ENCODE assay signal across 10 cellular contexts in genomic region chr17:28572294-28573099, GRCh38. TPM values are rescaled to one million over a fixed set of nuclear protein-coding genes. Genes with fewer than 3 reads are reported as not detected.
DNase-seq lines count a peak whose midpoint lies in the region; ATAC-seq and TF ChIP-seq lines count a peak whose summit lies in the region.
"Had no signal": no experiment of that assay in that cellular context is flagged by ENCODE, and none has a peak within 500 bp of the region (broad histone marks: within the 10 kb centered on the region; RNA-seq: fewer than 3 reads in every experiment).

No MANE protein-coding gene starts in this region.

- H2BK15ac ChIP-seq in mesendoderm (replicated peaks; ENCODE audit: low read depth) = no peak overlapping the region

- H3K27ac ChIP-seq in ascending aorta = peak overlapping the region; percentile 75 to 85
- no peak overlapping the region for H3K27ac ChIP-seq in mesendoderm (ENCODE audit: low read depth, low read length)

- no peak overlapping the region for H2BK120ac ChIP-seq in mesendoderm (ENCODE audit: low read depth, low read length)

- H3K4me3 ChIP-seq in ascending aorta (peak overlapping the region in 1 of 2 donors; percentile 95), mucosa of stomach (ENCODE audit: low read length) (peak overlapping the region; percentile 43), mesendoderm (ENCODE audit: low read length) (no peak overlapping the region)

- no peak overlapping the region for H4K5ac ChIP-seq in mesendoderm (ENCODE audit: low read length)

- H2AK5ac ChIP-seq in mesendoderm (ENCODE audit: low read length) = no peak overlapping the region

- H3K4me3 Mint-ChIP-seq in stimulated activated naive CD8-positive, alpha-beta T cell treated with anti-CD3 and anti-CD28 coated beads, Interleukin-15, Interleukin-2, amounts not matched to agents 100 ng/mL and 50 ng/mL, for 24 hours = peak overlapping the region; percentile 95

- H3K4ac ChIP-seq in mesendoderm (ENCODE audit: low read depth, low read length) = no peak overlapping the region

- H4K8ac ChIP-seq in mesendoderm (ENCODE audit: low read depth, low read length) = no peak overlapping the region

- no peaks in the 10 kb centered on the region for H3K9me3 Mint-ChIP-seq in stimulated activated naive CD8-positive, alpha-beta T cell treated with anti-CD3 and anti-CD28 coated beads, Interleukin-15, Interleukin-2, amounts not matched to agents 100 ng/mL and 50 ng/mL, for 24 hours

- H3K36me3 Mint-ChIP-seq in stimulated activated naive CD8-positive, alpha-beta T cell treated with anti-CD3 and anti-CD28 coated beads, Interleukin-15, Interleukin-2, amounts not matched to agents 100 ng/mL and 50 ng/mL, for 24 hours (ENCODE audit: low read depth) = peaks cover 46% of the 10 kb centered on the region

- H2BK5ac ChIP-seq in mesendoderm (ENCODE audit: low read length) = no peak overlapping the region

- no peak overlapping the region for H3K18ac ChIP-seq in mesendoderm (ENCODE audit: low read length)

- H3K4me1 ChIP-seq in ascending aorta (peaks cover 0 to 25% of the 10 kb centered on the region in 2 donors), mucosa of stomach (ENCODE audit: control insufficient read depth, insufficient read depth, low read length) (peaks cover 29% of the 10 kb centered on the region), mesendoderm (ENCODE audit: control insufficient read depth, low read depth, low read length) (peaks cover 8% of the 10 kb centered on the region)

- no peak for DNase-seq in stimulated activated naive CD8-positive, alpha-beta T cell treated with anti-CD3 and anti-CD28 coated beads, Interleukin-15, Interleukin-2, amounts not matched to agents 100 U/mL and 50 U/mL, for 24 hours
- DNase-seq in ascending aorta (ENCODE audit: low spot score in 2 of 2) (no peak), mesendoderm (no peak), NCI-H2196 (lab: John Stamatoyannopoulos, UW; ENCODE audit: unreplicated experiment) (no peak)
- DNase-seq: activated CD4-positive, alpha-beta T cell treated with anti-CD3 and anti-CD28 coated beads, Interleukin-2, amount 50 U/mL, for 48 hours; NCI-H2029 treated with DMSO at 0.1 percent for 48 hours had no signal

- H3K36me3 ChIP-seq in ascending aorta (no peaks in the 10 kb centered on the region), mucosa of stomach (ENCODE audit: control insufficient read depth, insufficient read depth, low read length) (no peaks in the 10 kb centered on the region), mesendoderm (ENCODE audit: control insufficient read depth, insufficient read depth, low read length) (peaks cover 1% of the 10 kb centered on the region)

- peaks cover 2% of the 10 kb centered on the region for H3K79me2 ChIP-seq in mesendoderm (ENCODE audit: control insufficient read depth, insufficient read depth, low read length)

- H3K27me3 ChIP-seq in ascending aorta = no peaks in the 10 kb centered on the region
- H3K27me3 ChIP-seq in mucosa of stomach (ENCODE audit: control insufficient read depth, insufficient read depth, low read length) = no peaks in the 10 kb centered on the region
- H3K27me3 ChIP-seq in mesendoderm (ENCODE audit: insufficient read depth, low read length, poor library complexity) = no peaks in the 10 kb centered on the region

- peaks cover 2% of the 10 kb centered on the region for H3K79me1 ChIP-seq in mesendoderm (ENCODE audit: low read length)

- no peaks in the 10 kb centered on the region for H3K27me3 Mint-ChIP-seq in stimulated activated naive CD8-positive, alpha-beta T cell treated with anti-CD3 and anti-CD28 coated beads, Interleukin-15, Interleukin-2, amounts not matched to agents 100 ng/mL and 50 ng/mL, for 24 hours

- H3K23ac ChIP-seq in mesendoderm (ENCODE audit: low read length) = no peak overlapping the region

- intact Hi-C loops in ascending aorta (cut with DNase I) = no loop called here

- no peak for ATAC-seq in stimulated activated naive CD8-positive, alpha-beta T cell treated with anti-CD3 and anti-CD28 coated beads, Interleukin-15, Interleukin-2, amounts not matched to agents 100 U/mL and 50 U/mL, for 24 hours
- ATAC-seq in HG02588 (IDR thresholded peaks at IDR 0.05; ENCODE audit: unreplicated experiment) (no peak), GM18873 (IDR thresholded peaks at IDR 0.05; ENCODE audit: low FRiP score, unreplicated experiment) (no peak)

- H3K9ac ChIP-seq in mucosa of stomach (ENCODE audit: low read length) (peak overlapping the region; percentile 87), mesendoderm (ENCODE audit: low read length) (no peak overlapping the region)

- no peak for TF ChIP-seq CTCF in ascending aorta (IDR thresholded peaks at IDR 0.05)

- H3K56ac ChIP-seq in mesendoderm (ENCODE audit: low read length) = no peak overlapping the region

- H3K27ac Mint-ChIP-seq in stimulated activated naive CD8-positive, alpha-beta T cell treated with anti-CD3 and anti-CD28 coated beads, Interleukin-15, Interleukin-2, amounts not matched to agents 100 ng/mL and 50 ng/mL, for 24 hours = peak overlapping the region; percentile 79

- no CpG with 5 or more reads among the region's 5 CpGs for WGBS in mesendoderm (ENCODE audit: extremely low coverage, insufficient coverage, low lambda C conversion rate)

- H3K9me3 ChIP-seq in ascending aorta (no peaks in the 10 kb centered on the region), mucosa of stomach (ENCODE audit: control insufficient read depth, low read length) (no peaks in the 10 kb centered on the region)

- no peak overlapping the region for H3K4me2 ChIP-seq in mesendoderm (ENCODE audit: low read length)

- peaks cover 63% of the 10 kb centered on the region for H3K4me1 Mint-ChIP-seq in stimulated activated naive CD8-positive, alpha-beta T cell treated with anti-CD3 and anti-CD28 coated beads, Interleukin-15, Interleukin-2, amounts not matched to agents 100 ng/mL and 50 ng/mL, for 24 hours (ENCODE audit: low read depth)

RNA-seq across cellular contexts. Expression of gene PIGS, which starts 1.2 kb away (rescaled TPM):
- total RNA-seq in ascending aorta = 44.6 TPM
- polyA plus RNA-seq in mesendoderm (2013, experiment 1 of 2) = 28.0 TPM
- 28.6 TPM for polyA plus RNA-seq in mesendoderm (2013, experiment 2 of 2)

RNA-seq across cellular contexts. Expression of gene ALDOC, which starts 4.2 kb away (rescaled TPM):
- 24.8 TPM for total RNA-seq in ascending aorta
- 26.6 TPM for polyA plus RNA-seq in mesendoderm (2013, experiment 1 of 2)
- polyA plus RNA-seq in mesendoderm (2013, experiment 2 of 2) = 27.3 TPM

RNA-seq across cellular contexts. Expression of gene UNC119, which starts 20.1 kb away (rescaled TPM):
- 33.8 TPM for total RNA-seq in ascending aorta
- 33.1 TPM for polyA plus RNA-seq in mesendoderm (2013, experiment 1 of 2)
- polyA plus RNA-seq in mesendoderm (2013, experiment 2 of 2) = 32.1 TPM

RNA-seq across cellular contexts. Expression of gene SPAG5, which starts 26.3 kb away (rescaled TPM):
- 1.6 TPM for total RNA-seq in ascending aorta
- 103 TPM for polyA plus RNA-seq in mesendoderm (2013, experiment 1 of 2)
- polyA plus RNA-seq in mesendoderm (2013, experiment 2 of 2) = 98.5 TPM

RNA-seq across cellular contexts. Expression of gene RSKR, which starts 41.5 kb away (rescaled TPM):
- total RNA-seq in ascending aorta = 0.32 TPM
- polyA plus RNA-seq in mesendoderm (2013, experiment 1 of 2) = 8.8 TPM
- 8.4 TPM for polyA plus RNA-seq in mesendoderm (2013, experiment 2 of 2)
